14 cellular contexts compared by ENCODE assay signal in the genomic region with DNA sequence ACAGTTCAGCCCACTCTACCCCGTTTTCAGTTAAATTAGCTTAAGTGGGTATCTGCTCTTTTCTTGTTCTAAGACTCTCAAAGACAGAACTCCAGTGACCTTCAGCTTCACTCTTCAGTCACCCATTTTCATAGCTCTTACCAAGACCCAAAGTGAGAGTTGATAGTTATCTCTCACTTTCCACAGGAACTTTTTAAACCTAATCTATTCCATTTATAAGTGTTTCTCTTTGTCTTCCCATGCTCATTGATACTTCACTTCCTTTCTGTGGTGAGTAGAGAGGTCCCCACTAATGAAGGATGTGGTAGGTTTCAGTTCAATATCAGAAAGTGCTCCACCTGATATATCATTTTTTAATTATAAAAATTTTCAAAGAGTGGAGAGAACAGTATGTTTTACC.
"Had no signal": no experiment of that assay in that cellular context is flagged by ENCODE, and none has a peak within 500 bp of the region (broad histone marks: within the 10 kb centered on the region; RNA-seq: fewer than 3 reads in every experiment).

No MANE protein-coding gene starts in this region.

- DNase-seq: activated CD4-positive, alpha-beta T cell treated with anti-CD3 and anti-CD28 coated beads, Interleukin-2, amount 10 ng/mL, durations not matched to agents 7 days and 5 days; activated CD4-positive, CD25-positive, alpha-beta regulatory T cell; activated gamma-delta T cell; activated T-cell treated with anti-CD3 and anti-CD28 coated beads, Interleukin-2, amount 50 U/mL, for 1 hour; left colon; naive B cell; stimulated activated CD4-positive, alpha-beta T cell treated with anti-CD3 and anti-CD28 coated beads, Interleukin-4, amount 100 ng/mL, for 1 hour; stimulated activated CD8-positive, alpha-beta memory T cell treated with anti-CD3 and anti-CD28 coated beads, Interleukin-4, amount 100 ng/mL, for 48 hours; stomach had no signal

- H3K4me1 ChIP-seq: esophagus muscularis mucosa, parathyroid adenoma, stomach had no signal

- H3K4me3 Mint-ChIP-seq: activated CD4-positive, alpha-beta T cell treated with anti-CD3 and anti-CD28 coated beads, Interleukin-2, amount 10 ng/mL, durations not matched to agents 7 days and 5 days; naive B cell had no signal

- H3K4me3 ChIP-seq: esophagus muscularis mucosa, stomach, thoracic aorta had no signal

- H3K9ac ChIP-seq: parathyroid adenoma had no signal

- H3K27me3 ChIP-seq: esophagus muscularis mucosa, stomach had no signal

- ATAC-seq: left colon had no signal

- H3K27ac ChIP-seq: esophagus muscularis mucosa, parathyroid adenoma, stomach, thoracic aorta had no signal

- H3K36me3 ChIP-seq: esophagus muscularis mucosa, stomach, thoracic aorta had no signal

- H3K79me2 ChIP-seq: parathyroid adenoma had no signal

- H2AFZ ChIP-seq: parathyroid adenoma had no signal

- FAIRE-seq: astrocyte, TTC549 had no signal

- H3K27ac Mint-ChIP-seq: activated CD4-positive, alpha-beta T cell treated with anti-CD3 and anti-CD28 coated beads, Interleukin-2, amount 10 ng/mL, durations not matched to agents 7 days and 5 days; naive B cell had no signal
